Comparison of ENCODE assay signal across 1 cellular context in genomic region chr10:11017575-11018425, GRCh38.
A peak's percentile ranks its signal among the peaks of the same experiment; 100 is the strongest.
TF ChIP-seq lines count a peak whose summit lies in the region.

CELF2 (plus strand) TSS chr10:11017872; CDS start chr10:11018090, 218 bp downstream.

TF ChIP-seq in GM12878, 131 proteins besides CTCF, POLR2A, EP300 and RAD21 (continued from another document):
- no peak for TF ChIP-seq E4F1 (IDR thresholded peaks at IDR 0.05; ENCODE audit: borderline replicate concordance, partially characterized antibody)
- no peak for TF ChIP-seq ZBTB4 (CRISPR knock-in tag; IDR thresholded peaks at IDR 0.05)
- no peak for TF ChIP-seq KAT2A (conservative IDR thresholded peaks at IDR 0.05; ENCODE audit: control insufficient read depth, low read depth, low read length)
- TF ChIP-seq CBX5 (IDR thresholded peaks at IDR 0.05; ENCODE audit: low read depth) = no peak
- TF ChIP-seq TCF12 (IDR thresholded peaks at IDR 0.05; ENCODE audit: low read depth, low read length) = peak; percentile 76
- TF ChIP-seq ATF3 (IDR thresholded peaks at IDR 0.05; ENCODE audit: borderline replicate concordance, extremely low read depth, low read depth, low read length) = no peak
- TF ChIP-seq ZNF384 (IDR thresholded peaks at IDR 0.05; ENCODE audit: borderline replicate concordance, low read depth, low read length) = no peak
- TF ChIP-seq RUNX3 (IDR thresholded peaks at IDR 0.05; ENCODE audit: low read length) = no peak
- no peak for TF ChIP-seq ZNF687 (IDR thresholded peaks at IDR 0.05)
- no peak for TF ChIP-seq SIN3A (IDR thresholded peaks at IDR 0.05; ENCODE audit: low read depth, low read length)
- TF ChIP-seq FOS (IDR thresholded peaks at IDR 0.05; ENCODE audit: borderline replicate concordance, extremely low read depth, insufficient read length) = no peak
- TF ChIP-seq YBX1 (IDR thresholded peaks at IDR 0.05) = no peak
- no peak for TF ChIP-seq POU2F2 (IDR thresholded peaks at IDR 0.05; ENCODE audit: borderline replicate concordance, low read depth, low read length)
- TF ChIP-seq ZBTB33 (IDR thresholded peaks at IDR 0.05) = no peak
- TF ChIP-seq SIX5 (IDR thresholded peaks at IDR 0.05; ENCODE audit: low read depth, low read length, severe bottlenecking) = no peak
- no peak for TF ChIP-seq TAF1 (IDR thresholded peaks at IDR 0.05; ENCODE audit: borderline replicate concordance, low read depth, low read length)
- no peak for TF ChIP-seq EED (IDR thresholded peaks at IDR 0.05; ENCODE audit: low read depth)
- TF ChIP-seq CREB1 (IDR thresholded peaks at IDR 0.05; ENCODE audit: low read depth) = no peak
- TF ChIP-seq EGR1 (IDR thresholded peaks at IDR 0.05; ENCODE audit: borderline replicate concordance in 1 of 2, low read depth in 2 of 2, low read length in 2 of 2) = peak in 1 of 2 experiments; percentile 51; a peak in 1 of 3 replicates
